32 cellular contexts compared by ENCODE assay signal in genomic region chr7:138065827-138066226, GRCh38. TPM values are rescaled to one million over a fixed set of nuclear protein-coding genes. Genes with fewer than 3 reads are reported as not detected.
DNase-seq lines count a peak whose midpoint lies in the region; ATAC-seq, FAIRE-seq and TF ChIP-seq lines count a peak whose summit lies in the region.
"Had no signal": no experiment of that assay in that cellular context is flagged by ENCODE, and none has a peak within 500 bp of the region (broad histone marks: within the 10 kb centered on the region; RNA-seq: fewer than 3 reads in every experiment).

No MANE protein-coding gene starts in this region.

- no peak overlapping the region for H2AK5ac ChIP-seq in mesendoderm (ENCODE audit: low read length)

- H3K79me2 ChIP-seq in HepG2 (ENCODE audit: insufficient read depth, low read length): no peaks in the 10 kb centered on the region
- no peaks in the 10 kb centered on the region for H3K79me2 ChIP-seq in mesendoderm (ENCODE audit: control insufficient read depth, insufficient read depth, low read length)

- H2BK120ac ChIP-seq in mesendoderm (ENCODE audit: low read depth, low read length): no peak overlapping the region

- H2AFZ ChIP-seq in HepG2 (ENCODE audit: low read length): no peak overlapping the region

- no peak overlapping the region for H3K56ac ChIP-seq in mesendoderm (ENCODE audit: low read length)

- H3K4me3 ChIP-seq in HUES48 (ENCODE audit: low read depth, low read length) (no peak overlapping the region), HepG2 (replicated peaks in 1 of 3; ENCODE audit: insufficient read depth in 1 of 3, low read depth in 2 of 3, low read length in 3 of 3) (peak overlapping the region; percentile 48 to 57 (median 48); a peak in 5 of 6 replicates), mesendoderm (ENCODE audit: low read length) (no peak overlapping the region)
- H3K4me3 ChIP-seq: BLaER1, GM12878 had no signal

- no peak overlapping the region for H3K4ac ChIP-seq in mesendoderm (ENCODE audit: low read depth, low read length)

- no peak overlapping the region for H2BK5ac ChIP-seq in mesendoderm (ENCODE audit: low read length)

- no peak overlapping the region for H3K27ac Mint-ChIP-seq in activated naive CD8-positive, alpha-beta T cell treated with anti-CD3 and anti-CD28 coated beads, Interleukin-2, amount 50 U/mL, for 24 hours
- H3K27ac Mint-ChIP-seq: CD14-positive monocyte; CD4-positive, alpha-beta memory T cell; CD4-positive, CD25-positive, alpha-beta regulatory T cell; CD8-positive, alpha-beta memory T cell had no signal

- H3K27ac ChIP-seq in HUES48 (ENCODE audit: low read depth, low read length) (peak overlapping the region; percentile 1), HepG2 (ENCODE audit: extremely low read length, insufficient read depth, low read length) (peak overlapping the region; percentile 80), mesendoderm (ENCODE audit: low read depth, low read length) (no peak overlapping the region)
- H3K27ac ChIP-seq: BLaER1 had no signal

- in situ Hi-C loops in HepG2 (cut with HindIII; ENCODE audit: extremely low pct_ligation_motif_present, low pct_unique_long_range_greater_than_20kb): no loop called here

- H3K4me3 Mint-ChIP-seq in activated naive CD8-positive, alpha-beta T cell treated with anti-CD3 and anti-CD28 coated beads, Interleukin-2, amount 50 U/mL, for 24 hours: no peak overlapping the region
- H3K4me3 Mint-ChIP-seq: CD14-positive monocyte; CD4-positive, alpha-beta memory T cell; CD4-positive, CD25-positive, alpha-beta regulatory T cell; CD8-positive, alpha-beta memory T cell had no signal

- DNase-seq in HepG2 (ENCODE audit: low spot score): peak; percentile 85
- peak; percentile 17 for DNase-seq in mesendoderm
- no peak for DNase-seq in activated naive CD8-positive, alpha-beta T cell treated with anti-CD3 and anti-CD28 coated beads, Interleukin-2, amount 50 U/mL, for 24 hours
- no peak for DNase-seq in D721Med (ENCODE audit: insufficient read length, low spot score)
- no peak for DNase-seq in activated T-cell treated with anti-CD3 and anti-CD28 coated beads for 4 hours
- DNase-seq: 8988T; ACHN; BE2C; C1 segment of cervical spinal cord; Calu3; CD4-positive, alpha-beta memory T cell; CD4-positive, CD25-positive, alpha-beta regulatory T cell; CD8-positive, alpha-beta memory T cell; COR-L47; DMS 273 treated with DMSO at 0.1 percent for 48 hours; DMS153; DMS53; DMS79; DND-41; GDM1 had no signal

- 0% methylated on average over 1 of the region's 1 CpG for WGBS in HepG2 (ENCODE audit: low lambda C conversion rate)
- no CpG with 5 or more reads among the region's 1 CpG for WGBS in mesendoderm (ENCODE audit: extremely low coverage, insufficient coverage, low lambda C conversion rate)

- H4K20me1 ChIP-seq in HepG2 (ENCODE audit: insufficient read depth, low read length): no peaks in the 10 kb centered on the region
- H4K20me1 ChIP-seq: BLaER1 had no signal

- no peak overlapping the region for H3K18ac ChIP-seq in mesendoderm (ENCODE audit: low read length)

- H3K27me3 ChIP-seq in HUES48 (ENCODE audit: control insufficient read depth, insufficient read depth, low read length) (no peaks in the 10 kb centered on the region), HepG2 (ENCODE audit: control insufficient read depth in 1 of 2, insufficient read depth in 2 of 2, low read length in 2 of 2) (no peaks in the 10 kb centered on the region; a peak in 1 of 5 replicates), mesendoderm (ENCODE audit: insufficient read depth, low read length, poor library complexity) (no peaks in the 10 kb centered on the region)
- H3K27me3 ChIP-seq: BE2C, BLaER1 had no signal

- CTCF ChIA-PET in HepG2 (lab: Yijun Ruan, JAX; ENCODE audit: low intra/inter-chr PET ratio, low total read pairs): no interaction called here

- H3K79me1 ChIP-seq in mesendoderm (ENCODE audit: low read length): no peaks in the 10 kb centered on the region

- no peaks in the 10 kb centered on the region for H3K36me3 Mint-ChIP-seq in activated naive CD8-positive, alpha-beta T cell treated with anti-CD3 and anti-CD28 coated beads, Interleukin-2, amount 50 U/mL, for 24 hours (ENCODE audit: low read depth)
- H3K36me3 Mint-ChIP-seq: CD14-positive monocyte; CD4-positive, alpha-beta memory T cell; CD4-positive, CD25-positive, alpha-beta regulatory T cell; CD8-positive, alpha-beta memory T cell had no signal

- FAIRE-seq in HepG2 (lab: Jason Lieb, UNC) (no peak), D721Med (lab: Jason Lieb, UNC) (no peak)
- FAIRE-seq: GM12892, GM18507, GM19239 had no signal

- H3K9ac ChIP-seq in HUES48 (ENCODE audit: low read depth, low read length) (no peak overlapping the region), HepG2 (ENCODE audit: insufficient read depth, low read depth, low read length) (peak overlapping the region; percentile 58), mesendoderm (ENCODE audit: low read length) (no peak overlapping the region)
- H3K9ac ChIP-seq: BLaER1 had no signal

- H4K8ac ChIP-seq in mesendoderm (ENCODE audit: low read depth, low read length): no peak overlapping the region

- TF ChIP-seq POLR2A in HepG2 (IDR thresholded peaks at IDR 0.05; ENCODE audit: insufficient read depth in 1 of 2, low read depth in 2 of 2, low read length in 2 of 2): no peak

- TF ChIP-seq CTCF in HepG2 (CRISPR knock-in tag; IDR thresholded peaks at IDR 0.05) (no peak), D721Med (IDR thresholded peaks at IDR 0.05; ENCODE audit: insufficient read depth, missing control alignments) (no peak)

- H3K4me1 ChIP-seq in HUES48 (ENCODE audit: control insufficient read depth, insufficient read depth, low read length): peaks cover 8% of the 10 kb centered on the region
- peaks cover 88% of the 10 kb centered on the region for H3K4me1 ChIP-seq in HepG2 (ENCODE audit: insufficient read depth, low read length)
- no peaks in the 10 kb centered on the region for H3K4me1 ChIP-seq in mesendoderm (ENCODE audit: control insufficient read depth, low read depth, low read length)
- H3K4me1 ChIP-seq: BE2C, BLaER1 had no signal

- no TSS peak for BruUV-seq in HepG2 (replicated peaks; lab: Mats Ljungman, UMichigan)

- no peak overlapping the region for H3K23ac ChIP-seq in mesendoderm (ENCODE audit: low read length)

- POLR2A ChIA-PET in HepG2 (lab: Yijun Ruan, JAX): interaction anchor here (1.0 to 2.2 kb wide), 9 partner anchors 16 to 352 kb away, joined by 3 to 9 read pairs (median 3); no protein-coding TSS in a partner anchor

- no peak overlapping the region for H4K5ac ChIP-seq in mesendoderm (ENCODE audit: low read length)

- no peaks in the 10 kb centered on the region for H3K4me1 Mint-ChIP-seq in activated naive CD8-positive, alpha-beta T cell treated with anti-CD3 and anti-CD28 coated beads, Interleukin-2, amount 50 U/mL, for 24 hours
- H3K4me1 Mint-ChIP-seq: CD14-positive monocyte; CD4-positive, alpha-beta memory T cell; CD4-positive, CD25-positive, alpha-beta regulatory T cell; CD8-positive, alpha-beta memory T cell had no signal

- H2BK15ac ChIP-seq in mesendoderm (replicated peaks; ENCODE audit: low read depth): no peak overlapping the region

- H3K27me3 Mint-ChIP-seq in activated naive CD8-positive, alpha-beta T cell treated with anti-CD3 and anti-CD28 coated beads, Interleukin-2, amount 50 U/mL, for 24 hours: peaks cover 9% of the 10 kb centered on the region

- intact Hi-C loops in HepG2 (cut with micrococcal nuclease; ENCODE audit: unreplicated experiment): loop anchor here (1.0 to 5.0 kb wide), 5 partner anchors 15 to 394 kb away; partner anchors contain the start of gene TRIM24

- H3K9me3 Mint-ChIP-seq in activated naive CD8-positive, alpha-beta T cell treated with anti-CD3 and anti-CD28 coated beads, Interleukin-2, amount 50 U/mL, for 24 hours: no peaks in the 10 kb centered on the region
- H3K9me3 Mint-ChIP-seq: CD4-positive, alpha-beta memory T cell; CD8-positive, alpha-beta memory T cell had no signal

- TF ChIP-seq EP300 in HepG2 (IDR thresholded peaks at IDR 0.05; ENCODE audit: low read depth in 2 of 2, low read length in 2 of 2) (peak in 1 of 2 experiments; percentile 95; a peak in 3 of 4 replicates), HepG2 (CRISPR knock-in tag; IDR thresholded peaks at IDR 0.05; ENCODE audit: borderline replicate concordance) (peak; percentile 53; the same call in 1 of the 2 replicates)

- no peak for TF ChIP-seq RAD21 in HepG2 (CRISPR knock-in tag; IDR thresholded peaks at IDR 0.05)

- no peaks in the 10 kb centered on the region for H3K36me3 ChIP-seq in HUES48 (ENCODE audit: control insufficient read depth, insufficient read depth, low read length)
- no peaks in the 10 kb centered on the region for H3K36me3 ChIP-seq in HepG2 (replicated peaks in 1 of 2; ENCODE audit: control insufficient read depth in 1 of 2, insufficient read depth in 2 of 2, low read length in 2 of 2)
- H3K36me3 ChIP-seq in mesendoderm (ENCODE audit: control insufficient read depth, insufficient read depth, low read length): no peaks in the 10 kb centered on the region
- H3K36me3 ChIP-seq: BE2C, BLaER1 had no signal

- no peaks in the 10 kb centered on the region for H3K9me3 ChIP-seq in HUES48 (ENCODE audit: control insufficient read depth, insufficient read depth, low read length)
- no peaks in the 10 kb centered on the region for H3K9me3 ChIP-seq in HepG2 (ENCODE audit: low read length)
- H3K9me3 ChIP-seq: BE2C, BLaER1 had no signal

- H3K4me2 ChIP-seq in HepG2 (ENCODE audit: low read depth, low read length) (peak overlapping the region; percentile 88), mesendoderm (ENCODE audit: low read length) (no peak overlapping the region)
- H3K4me2 ChIP-seq: BLaER1 had no signal

- ATAC-seq in HepG2 (peak; percentile 42), GM18519 (IDR thresholded peaks at IDR 0.05; ENCODE audit: low FRiP score, unreplicated experiment) (no peak)
- ATAC-seq in activated naive CD8-positive, alpha-beta T cell treated with anti-CD3 and anti-CD28 coated beads, Interleukin-2, amount 50 U/mL, for 24 hours: no peak
- ATAC-seq: GM12878 had no signal

RNA-seq across cellular contexts. Expression of gene AKR1D1, which starts 10.4 kb away (rescaled TPM):
- 37.0 and 59.5 TPM in 2 replicates for total RNA-seq in HepG2 (2016; rRNA removed; fragmentation: Illumina TruSeq; extraction: Trizol)
- total RNA-seq in HepG2 (2016; cell fraction: cytosol; rRNA removed; fragmentation: Illumina TruSeq; extraction: Trizol; ENCODE audit: low read depth): 14.5 and 15.5 TPM in 2 replicates
- total RNA-seq in HepG2 (2016; cell fraction: insoluble cytoplasmic fraction; rRNA removed; fragmentation: Illumina TruSeq; extraction: Trizol): 38.3 and 59.0 TPM in 2 replicates
- total RNA-seq in HepG2 (2016; cell fraction: membrane; rRNA removed; fragmentation: Illumina TruSeq; extraction: Trizol): 36.5 and 40.0 TPM in 2 replicates
- 15.6 and 17.5 TPM in 2 replicates for total RNA-seq in HepG2 (2016; cell fraction: nucleus; rRNA removed; fragmentation: Illumina TruSeq; extraction: Trizol)
- 6.8 and 6.9 TPM in 2 replicates for polyA plus RNA-seq in HepG2 (2011; rRNA removed)
- 4.4 and 5.3 TPM in 2 replicates for polyA plus RNA-seq in HepG2 (2011; cell fraction: cytosol; rRNA removed)
- 1.9 and 2.3 TPM in 2 replicates for polyA plus RNA-seq in HepG2 (2011; cell fraction: nucleus; rRNA removed)
- 7.1 and 20.6 TPM in 2 replicates for polyA plus RNA-seq in HepG2 (2012)
- 8.2 and 8.7 TPM in 2 replicates for polyA plus RNA-seq in HepG2 (2016; cell fraction: cytosol; fragmentation: Illumina TruSeq; extraction: Trizol; ENCODE audit: low read depth)
- 46.7 and 52.6 TPM in 2 replicates for polyA plus RNA-seq in HepG2 (2016; cell fraction: insoluble cytoplasmic fraction; fragmentation: Illumina TruSeq; extraction: Trizol; ENCODE audit: low read depth)
- polyA plus RNA-seq in HepG2 (2016; cell fraction: membrane; fragmentation: Illumina TruSeq; extraction: Trizol; ENCODE audit: low read depth): 22.8 and 27.5 TPM in 2 replicates
- polyA plus RNA-seq in HepG2 (2016; cell fraction: nucleus; fragmentation: Illumina TruSeq; extraction: Trizol; ENCODE audit: insufficient read depth, low read depth): 15.6 and 18.9 TPM in 2 replicates
- polyA minus RNA-seq in HepG2 (2011; rRNA and poly(A)+ RNA removed; ENCODE audit: low replicate concordance): 3.4 TPM in 1 of 2 replicates, not detected in the other
- polyA minus RNA-seq in HepG2 (2011; cell fraction: cytosol; rRNA and poly(A)+ RNA removed): 5.2 and 7.2 TPM in 2 replicates
- polyA minus RNA-seq in HepG2 (2011; cell fraction: nucleus; rRNA and poly(A)+ RNA removed): 2.2 and 5.1 TPM in 2 replicates
- 0.25 TPM for polyA plus RNA-seq in mesendoderm (2013, experiment 1 of 2)
- 0.25 TPM for polyA plus RNA-seq in mesendoderm (2013, experiment 2 of 2)
- total RNA-seq: A673; Calu3; CD4-positive, alpha-beta memory T cell; CD4-positive, CD25-positive, alpha-beta regulatory T cell; CD8-positive, alpha-beta memory T cell; Daoy; G401; GM12878 had no signal
- polyA plus RNA-seq: AG04450; CD14-positive monocyte; CD4-positive, alpha-beta memory T cell; CD4-positive, CD25-positive, alpha-beta regulatory T cell; CD8-positive, alpha-beta memory T cell had no signal

Comparison
In these comparisons a context has a peak if more than half of its experiments do, and no peak if none do; other contexts are left out.
1. H3K4me3 ChIP-seq: peak in HepG2 (3 of 3); none in HUES48 (single experiment) and mesendoderm (single experiment).
2. DNase-seq: peak in HepG2 (single experiment) and mesendoderm (single experiment); none in activated naive CD8-positive, alpha-beta T cell treated with anti-CD3 and anti-CD28 coated beads, Interleukin-2, amount 50 U/mL, for 24 hours (single experiment), D721Med (single experiment) and activated T-cell treated with anti-CD3 and anti-CD28 coated beads for 4 hours (single experiment).